Comparison of ENCODE assay signal across 8 cellular contexts in genomic region chr9:128771745-128772519, GRCh38. TPM values are rescaled to one million over a fixed set of nuclear protein-coding genes. Genes with fewer than 3 reads are reported as not detected.
DNase-seq lines count a peak whose midpoint lies in the region; ATAC-seq, FAIRE-seq and TF ChIP-seq lines count a peak whose summit lies in the region.

Gene ZER1, minus strand, starts transcription at chr9:128771927. Its CDS starts 16,362 bp downstream, at chr9:128755565.

- 5% methylated on average over 30 of the region's 72 CpGs; no CpG with 5 or more reads in 1 of the 2 experiments for WGBS in H1 (ENCODE audit: extremely low coverage in 1 of 2, insufficient coverage in 1 of 2, insufficient read length in 1 of 2, insufficient replicate concordance in 2 of 2, low coverage in 1 of 2, low lambda C conversion rate in 2 of 2, missing lambda C conversion rate in 1 of 2), 2 experiments
- WGBS in mesendoderm (ENCODE audit: extremely low coverage, insufficient coverage, low lambda C conversion rate): no CpG with 5 or more reads among the region's 72 CpGs

- no peak for TF ChIP-seq CTCF in H1 (IDR thresholded peaks at IDR 0.05; ENCODE audit: control extremely low read depth in 1 of 3, insufficient read depth in 1 of 3, low read depth in 1 of 3, low read length in 3 of 3)

- CTCF ChIA-PET in CD4-positive, alpha-beta memory T cell (lab: Charles Lee; ENCODE audit: partially characterized antibody): interaction anchor here (0.6 to 1.9 kb wide), 8 partner anchors 10 to 104 kb away, joined by 3 to 12 read pairs (median 3); partner anchors contain the start of gene ENDOG
- CTCF ChIA-PET in H1 (lab: Charles Lee; ENCODE audit: partially characterized antibody): interaction anchor here (0.6 to 3.4 kb wide), 13 partner anchors 9 to 768 kb away, joined by 3 to 18 read pairs (median 4); partner anchors contain the start of genes ENDOG, SH3GLB2 and TBC1D13

- peak within 1 kb of the TSS; percentile 92 to 99 (median 99) for H3K27ac Mint-ChIP-seq in CD4-positive, alpha-beta memory T cell

- H4K5ac ChIP-seq in H1 (ENCODE audit: insufficient read length, low read depth, low read length) (peak within 1 kb of the TSS; percentile 81), mesendoderm (ENCODE audit: low read length) (no peak within 1 kb of the TSS)

- H3K4ac ChIP-seq in H1 (replicated peaks; ENCODE audit: insufficient read length, low read depth, low read length): peak within 1 kb of the TSS; percentile 85
- H3K4ac ChIP-seq in mesendoderm (ENCODE audit: low read depth, low read length): no peak within 1 kb of the TSS

- no peak within 1 kb of the TSS for H4K91ac ChIP-seq in H1 (replicated peaks; ENCODE audit: insufficient read length, low read length)

- H3K79me2 ChIP-seq in H1 (ENCODE audit: control insufficient read depth in 1 of 2, insufficient read depth in 2 of 2, low read length in 2 of 2): peaks cover 0 to 12% of the 10 kb centered on the region in 2 experiments; a peak in 2 of 4 replicates
- H3K79me2 ChIP-seq in mesendoderm (ENCODE audit: control insufficient read depth, insufficient read depth, low read length): no peaks in the 10 kb centered on the region

- peak within 1 kb of the TSS; percentile 96 for H2AFZ ChIP-seq in H1 (ENCODE audit: low read length)

- peak in 1 of 2 experiments; percentile 79; a peak in 2 of 3 replicates for TF ChIP-seq POLR2A in H1 (IDR thresholded peaks at IDR 0.05; ENCODE audit: control extremely low read depth in 1 of 2, low read depth in 2 of 2, low read length in 2 of 2)

- H4K20me1 ChIP-seq in H1 (replicated peaks in 1 of 2; ENCODE audit: control insufficient read depth in 1 of 2, insufficient read depth in 2 of 2, low read length in 2 of 2): peaks cover 0 to 3% of the 10 kb centered on the region in 2 experiments

- POLR2A ChIA-PET in CD4-positive, alpha-beta memory T cell (lab: Charles Lee; ENCODE audit: partially characterized antibody): interaction anchor here (0.6 to 4.1 kb wide), 20 partner anchors 9 to 401 kb away, joined by 3 to 63 read pairs (median 5); partner anchors contain the start of genes ENDOG, ODF2, SET and SPOUT1
- POLR2A ChIA-PET in H1 (lab: Charles Lee; ENCODE audit: partially characterized antibody): interaction anchor here (0.5 to 3.4 kb wide), 16 partner anchors 10 to 411 kb away, joined by 3 to 20 read pairs (median 4); partner anchors contain the start of genes ENDOG and ZDHHC12

- H3K27me3 Mint-ChIP-seq in CD4-positive, alpha-beta memory T cell: no peaks in the 10 kb centered on the region

- H3K4me3 ChIP-seq in CD4-positive, alpha-beta memory T cell (ENCODE audit: low read length in 2 of 2): peak within 1 kb of the TSS; percentile 73 to 98
- H3K4me3 ChIP-seq in H1 (ENCODE audit: extremely low read depth in 1 of 4, insufficient read depth in 2 of 4, low read depth in 3 of 4, low read length in 4 of 4) (peak within 1 kb of the TSS; percentile 75 to 97 (median 90)), mesendoderm (ENCODE audit: low read length) (peak within 1 kb of the TSS; percentile 77)

- H3K4me1 Mint-ChIP-seq in CD4-positive, alpha-beta memory T cell: peaks cover 19 to 38% (median 26%) of the 10 kb centered on the region in 4 donors

- no peaks in the 10 kb centered on the region for H3K27me3 ChIP-seq in CD4-positive, alpha-beta memory T cell (ENCODE audit: insufficient read depth, low read length)
- H3K27me3 ChIP-seq in H1 (replicated peaks in 1 of 4; ENCODE audit: control insufficient read depth in 3 of 4, extremely low read depth in 1 of 4, insufficient read depth in 3 of 4, low read length in 3 of 4) (no peaks in the 10 kb centered on the region), mesendoderm (ENCODE audit: insufficient read depth, low read length, poor library complexity) (no peaks in the 10 kb centered on the region)

- H4K8ac ChIP-seq in H1 (ENCODE audit: extremely low read depth, insufficient read depth, low read length): peak within 1 kb of the TSS; percentile 93; the same call in 1 of the 2 replicates
- no peak within 1 kb of the TSS for H4K8ac ChIP-seq in mesendoderm (ENCODE audit: low read depth, low read length)

- H3K4me2 ChIP-seq in H1 (ENCODE audit: insufficient read depth in 1 of 2, low read depth in 2 of 2, low read length in 2 of 2) (peak within 1 kb of the TSS; percentile 85 to 98), mesendoderm (ENCODE audit: low read length) (peak within 1 kb of the TSS; percentile 94)

- no peak within 1 kb of the TSS for H3K14ac ChIP-seq in H1 (ENCODE audit: insufficient read length)

- H3K9me3 Mint-ChIP-seq in CD4-positive, alpha-beta memory T cell: peaks cover 0 to 2% (median 0%) of the 10 kb centered on the region in 8 donors

- peak within 1 kb of the TSS; percentile 92 for H2BK5ac ChIP-seq in H1 (ENCODE audit: low read depth, low read length)
- no peak within 1 kb of the TSS for H2BK5ac ChIP-seq in mesendoderm (ENCODE audit: low read length)

- H2BK20ac ChIP-seq in H1 (ENCODE audit: low read length): peak within 1 kb of the TSS; percentile 90; the same call in 1 of the 2 replicates

- TF ChIP-seq EP300 in H1 (IDR thresholded peaks at IDR 0.05; ENCODE audit: borderline replicate concordance in 1 of 2, low read depth in 2 of 2, low read length in 2 of 2): peak in 1 of 2 experiments; percentile 87; a peak in 1 of 3 replicates

- peak within 1 kb of the TSS; percentile 86 to 95 (median 88) for H3K9ac ChIP-seq in H1 (replicated peaks in 1 of 4; ENCODE audit: extremely low read depth in 1 of 4, low read depth in 3 of 4, low read length in 3 of 4)
- peak within 1 kb of the TSS; percentile 85 for H3K9ac ChIP-seq in mesendoderm (ENCODE audit: low read length)

- H3K56ac ChIP-seq in H1 (replicated peaks; ENCODE audit: insufficient read length, low read depth, low read length) (peak within 1 kb of the TSS; percentile 19), mesendoderm (ENCODE audit: low read length) (peak within 1 kb of the TSS; percentile 94)

- peak; percentile 65 for ATAC-seq in GM19468 (IDR thresholded peaks at IDR 0.05; ENCODE audit: extremely low read depth, unreplicated experiment)

- peak within 1 kb of the TSS; percentile 96 for H3K27ac ChIP-seq in CD4-positive, alpha-beta memory T cell (ENCODE audit: low read depth, low read length)
- peak within 1 kb of the TSS; percentile 85 for H3K27ac ChIP-seq in H1 (ENCODE audit: low read depth, low read length)
- H3K27ac ChIP-seq in mesendoderm (ENCODE audit: low read depth, low read length): peak within 1 kb of the TSS; percentile 60

- H3K79me1 ChIP-seq in H1 (ENCODE audit: low read depth, low read length): peaks cover 3% of the 10 kb centered on the region; the same call in 1 of the 2 replicates
- H3K79me1 ChIP-seq in mesendoderm (ENCODE audit: low read length): no peaks in the 10 kb centered on the region

- FAIRE-seq in H1 (lab: Jason Lieb, UNC): no peak

- peak within 1 kb of the TSS; percentile 53; the same call in 1 of the 2 replicates for H2AK5ac ChIP-seq in H1 (ENCODE audit: low read depth, low read length)
- no peak within 1 kb of the TSS for H2AK5ac ChIP-seq in mesendoderm (ENCODE audit: low read length)

- peak within 1 kb of the TSS; percentile 96 to 99 (median 98) for H3K4me3 Mint-ChIP-seq in CD4-positive, alpha-beta memory T cell

- H3K23ac ChIP-seq in H1 (ENCODE audit: insufficient read length): no peak within 1 kb of the TSS
- H3K23ac ChIP-seq in mesendoderm (ENCODE audit: low read length): peak within 1 kb of the TSS; percentile 89

- intact Hi-C loops in CD4-positive, alpha-beta memory T cell (cut with micrococcal nuclease): loop anchor here (1.0 to 10.0 kb wide), 8 partner anchors 15 to 397 kb away; partner anchors contain the start of genes DOLK, DYNC2I2, ENDOG and NUP188

- peaks cover 32% of the 10 kb centered on the region for H3K4me1 ChIP-seq in CD4-positive, alpha-beta memory T cell (ENCODE audit: insufficient read depth, low read length)
- H3K4me1 ChIP-seq in H1 (replicated peaks in 1 of 4; ENCODE audit: control insufficient read depth in 3 of 4, insufficient read depth in 4 of 4, low read length in 3 of 4) (peaks cover 0 to 3% (median 1%) of the 10 kb centered on the region in 4 experiments; a peak in 3 of 7 replicates), mesendoderm (ENCODE audit: control insufficient read depth, low read depth, low read length) (no peaks in the 10 kb centered on the region)

- peak; percentile 93 to 95 (median 94) for DNase-seq in CD4-positive, alpha-beta memory T cell
- DNase-seq in HT-29 (ENCODE audit: low spot score): peak; percentile 90
- peak; percentile 85 for DNase-seq in NOMO-1 treated with DMSO at 0.1 percent for 48 hours (lab: John Stamatoyannopoulos, UW; ENCODE audit: unreplicated experiment)
- DNase-seq in activated CD8-positive, alpha-beta memory T cell treated with anti-CD3 and anti-CD28 coated beads for 4 hours (ENCODE audit: low read depth in 2 of 2): peak; percentile 86 to 88
- peak; percentile 53 to 97 for DNase-seq in H1 (ENCODE audit: low read depth in 1 of 2, low spot score in 2 of 2)
- peak; percentile 93 for DNase-seq in mesendoderm
- DNase-seq in stimulated activated CD8-positive, alpha-beta memory T cell treated with anti-CD3 and anti-CD28 coated beads, Interleukin-12 subunit alpha, Interleukin-12 subunit beta, amount 100 ng/mL, for 4 hours (ENCODE audit: low read depth): peak; percentile 91

- peaks cover 0 to 3% of the 10 kb centered on the region in 2 donors for H3K9me3 ChIP-seq in CD4-positive, alpha-beta memory T cell (ENCODE audit: control insufficient read depth in 1 of 2, low read length in 2 of 2)
- H3K9me3 ChIP-seq in H1 (ENCODE audit: insufficient read depth in 2 of 2, low read depth in 1 of 2, low read length in 1 of 2): no peaks in the 10 kb centered on the region

- H3K18ac ChIP-seq in H1 (ENCODE audit: extremely low read depth, low read length) (peak within 1 kb of the TSS; percentile 60), mesendoderm (ENCODE audit: low read length) (peak within 1 kb of the TSS; percentile 29)

- H2BK120ac ChIP-seq in H1 (replicated peaks; ENCODE audit: low read depth, low read length) (no peak within 1 kb of the TSS), mesendoderm (ENCODE audit: low read depth, low read length) (no peak within 1 kb of the TSS)

- peak in 1 of 2 experiments; percentile 7; a peak in 1 of 4 replicates for TF ChIP-seq RAD21 in H1 (IDR thresholded peaks at IDR 0.05 in 1 of 2, conservative IDR thresholded peaks at IDR 0.05 in 1 of 2; ENCODE audit: low read depth in 2 of 2, low read length in 2 of 2)

- peaks cover 12% of the 10 kb centered on the region; the same call in 1 of the 2 replicates for H3K23me2 ChIP-seq in H1 (ENCODE audit: low read depth, low read length)

- peak within 1 kb of the TSS; percentile 90 for H2BK12ac ChIP-seq in H1 (ENCODE audit: low read depth, low read length)

- peaks cover 3 to 21% of the 10 kb centered on the region in 2 donors for H3K36me3 Mint-ChIP-seq in CD4-positive, alpha-beta memory T cell

- H3K36me3 ChIP-seq in CD4-positive, alpha-beta memory T cell (ENCODE audit: insufficient read depth, low read length): no peaks in the 10 kb centered on the region
- H3K36me3 ChIP-seq in H1 (ENCODE audit: control insufficient read depth in 2 of 4, insufficient read depth in 4 of 4, low read length in 3 of 4): no peaks in the 10 kb centered on the region; a peak in 1 of 8 replicates
- H3K36me3 ChIP-seq in mesendoderm (ENCODE audit: control insufficient read depth, insufficient read depth, low read length): no peaks in the 10 kb centered on the region

- H2BK15ac ChIP-seq in H1 (ENCODE audit: low read length) (no peak within 1 kb of the TSS), mesendoderm (replicated peaks; ENCODE audit: low read depth) (no peak within 1 kb of the TSS)

RNA-seq across cellular contexts. Expression of gene ZER1, which starts in this region (rescaled TPM):
- 10 to 100 TPM; 37.9 to 44.2 TPM for total RNA-seq in CD4-positive, alpha-beta memory T cell
- 10 to 100 TPM; 35.6 to 41.1 TPM for polyA plus RNA-seq in CD4-positive, alpha-beta memory T cell
- 17.2 and 18.5 TPM in 2 replicates for total RNA-seq in HT-29 (2014; rRNA removed; shearing (Covaris generic))
- 20.5 and 22.6 TPM in 2 replicates for total RNA-seq in H1 (2021; fragmentation: NEBNext Ultra II Directional; extraction: Animal tissue kit (Norgen Biotek cat#: 25700))
- 26.6 and 55.8 TPM in 2 replicates for polyA plus RNA-seq in H1 (2011; rRNA removed)
- 24.8 TPM for polyA plus RNA-seq in H1 (2011; cell fraction: cytosol; rRNA removed)
- 43.9 TPM for polyA plus RNA-seq in H1 (2011; cell fraction: nucleus; rRNA removed)
- polyA plus RNA-seq in H1 (2012, experiment 1 of 2): 12.0 to 19.7 TPM (median 18.3 TPM) in 4 replicates
- polyA plus RNA-seq in H1 (2012, experiment 2 of 2): 17.9 TPM
- polyA plus RNA-seq in H1 (2013, experiment 1 of 2): 12.2 TPM
- polyA plus RNA-seq in H1 (2013, experiment 2 of 2): 11.3 TPM
- 25.9 and 30.5 TPM in 2 replicates for polyA minus RNA-seq in H1 (2011; rRNA and poly(A)+ RNA removed)
- polyA minus RNA-seq in H1 (2011; cell fraction: cytosol; rRNA and poly(A)+ RNA removed): 24.1 TPM
- 20.3 TPM for polyA minus RNA-seq in H1 (2011; cell fraction: nucleus; rRNA and poly(A)+ RNA removed)
- polyA plus RNA-seq in mesendoderm (2013, experiment 1 of 2): 12.9 TPM
- polyA plus RNA-seq in mesendoderm (2013, experiment 2 of 2): 12.7 TPM

Comparison
In these comparisons a context has a peak if more than half of its experiments do, and no peak if none do; other contexts are left out.
1. Peak in every context shown above with its lines: DNase-seq, ATAC-seq, H3K4me3 ChIP-seq and H3K27ac ChIP-seq.